13 cellular contexts compared by ENCODE assay signal in genomic region chr1:229252228-229252984, GRCh38.
A peak's percentile ranks its signal among the peaks of the same experiment; 100 is the strongest.
DNase-seq lines count a peak whose midpoint lies in the region; ATAC-seq, FAIRE-seq and TF ChIP-seq lines count a peak whose summit lies in the region.
"Had no signal": no experiment of that assay in that cellular context is flagged by ENCODE, and none has a peak within 500 bp of the region (broad histone marks: within the 10 kb centered on the region; RNA-seq: fewer than 3 reads in every experiment).

No MANE protein-coding gene starts in this region.

- H3K9me3 Mint-ChIP-seq in stimulated activated effector memory CD8-positive, alpha-beta T cell treated with anti-CD3 and anti-CD28 coated beads, Interleukin-12 subunit alpha, Interleukin-12 subunit beta, amount 100 ng/mL, for 72 hours, result no peaks in the 10 kb centered on the region
- H3K9me3 Mint-ChIP-seq: memory B cell had no signal

- TF ChIP-seq CTCF in D721Med (IDR thresholded peaks at IDR 0.05; ENCODE audit: insufficient read depth, missing control alignments), result no peak

- ATAC-seq in stimulated activated effector memory CD8-positive, alpha-beta T cell treated with anti-CD3 and anti-CD28 coated beads, Interleukin-12 subunit alpha, Interleukin-12 subunit beta, amount 100 ng/mL, for 72 hours, result no peak
- no peak for ATAC-seq in GM21737 (IDR thresholded peaks at IDR 0.05; ENCODE audit: unreplicated experiment)

- peak overlapping the region; percentile 85 for H3K27ac ChIP-seq in cingulate gyrus (ENCODE audit: low read depth, low read length)
- H3K27ac ChIP-seq: PC-9, vagina had no signal

- no peaks in the 10 kb centered on the region for H3K36me3 Mint-ChIP-seq in stimulated activated effector memory CD8-positive, alpha-beta T cell treated with anti-CD3 and anti-CD28 coated beads, Interleukin-12 subunit alpha, Interleukin-12 subunit beta, amount 100 ng/mL, for 72 hours
- H3K36me3 Mint-ChIP-seq: memory B cell had no signal

- H3K27ac Mint-ChIP-seq in stimulated activated effector memory CD8-positive, alpha-beta T cell treated with anti-CD3 and anti-CD28 coated beads, Interleukin-12 subunit alpha, Interleukin-12 subunit beta, amount 100 ng/mL, for 72 hours, result peak overlapping the region; percentile 73

- intact Hi-C loops in head of caudate nucleus (cut with DNase I), result loop anchor here (10.0 kb wide), 1 partner anchor 588 kb away; no protein-coding TSS in a partner anchor

- no peak overlapping the region for H3K4me3 Mint-ChIP-seq in stimulated activated effector memory CD8-positive, alpha-beta T cell treated with anti-CD3 and anti-CD28 coated beads, Interleukin-12 subunit alpha, Interleukin-12 subunit beta, amount 100 ng/mL, for 72 hours

- peaks cover 43% of the 10 kb centered on the region for H3K4me1 Mint-ChIP-seq in stimulated activated effector memory CD8-positive, alpha-beta T cell treated with anti-CD3 and anti-CD28 coated beads, Interleukin-12 subunit alpha, Interleukin-12 subunit beta, amount 100 ng/mL, for 72 hours

- FAIRE-seq in D721Med (lab: Jason Lieb, UNC), result no peak

- peak; percentile 35 for DNase-seq in activated CD8-positive, alpha-beta memory T cell treated with anti-CD3 and anti-CD28 coated beads, Interleukin-2, amount 50 U/mL, for 48 hours
- no peak for DNase-seq in activated CD8-positive, alpha-beta memory T cell treated with anti-CD3 and anti-CD28 coated beads, Interleukin-2, amount 50 U/mL, for 4 hours
- DNase-seq in NCI-H69 (lab: John Stamatoyannopoulos, UW) (peak; percentile 71), D721Med (ENCODE audit: insufficient read length, low spot score) (no peak), head of caudate nucleus (no peak)
- DNase-seq in stimulated activated effector memory CD8-positive, alpha-beta T cell treated with anti-CD3 and anti-CD28 coated beads, Interleukin-12 subunit alpha, Interleukin-12 subunit beta, amount 100 ng/mL, for 72 hours (ENCODE audit: low spot score in 2 of 2), result no peak
- DNase-seq: dermis blood vessel endothelial cell, posterior cingulate gyrus had no signal

Comparison
In these comparisons a context has a peak if more than half of its experiments do, and no peak if none do; other contexts are left out.
1. DNase-seq: peak in activated CD8-positive, alpha-beta memory T cell treated with anti-CD3 and anti-CD28 coated beads, Interleukin-2, amount 50 U/mL, for 48 hours (single experiment) and NCI-H69 (single experiment); none in activated CD8-positive, alpha-beta memory T cell treated with anti-CD3 and anti-CD28 coated beads, Interleukin-2, amount 50 U/mL, for 4 hours (single experiment), stimulated activated effector memory CD8-positive, alpha-beta T cell treated with anti-CD3 and anti-CD28 coated beads, Interleukin-12 subunit alpha, Interleukin-12 subunit beta, amount 100 ng/mL, for 72 hours (0 of 2), D721Med (single experiment) and head of caudate nucleus (0 of 42).